ENCODE assay signal across 7 cellular contexts in genomic region chr3:111668912-111669488, GRCh38. TPM values are rescaled to one million over a fixed set of nuclear protein-coding genes. Genes with fewer than 3 reads are reported as not detected.
A peak's percentile ranks its signal among the peaks of the same experiment; 100 is the strongest.
DNase-seq lines count a peak whose midpoint lies in the region; TF ChIP-seq lines count a peak whose summit lies in the region.

No MANE protein-coding gene starts in this region.

- no peak overlapping the region for H2BK5ac ChIP-seq in H9 (ENCODE audit: insufficient read length, low read length)

- no peak overlapping the region for H3K18ac ChIP-seq in H9 (ENCODE audit: insufficient read length, low read depth, low read length)

- no peak overlapping the region for H2BK120ac ChIP-seq in H9 (ENCODE audit: low read depth, low read length, poor library complexity, severe bottlenecking)

- peak; percentile 77 for DNase-seq in G401 (ENCODE audit: low spot score)
- no peak for DNase-seq in H9
- peak; percentile 68 for DNase-seq in NAMALWA (ENCODE audit: low spot score)
- peak in 1 of 2 experiments; percentile 38 for DNase-seq in SJSA1 (ENCODE audit: low read depth in 1 of 2, low spot score in 2 of 2)
- DNase-seq in endodermal cell, result no peak
- DNase-seq in middle frontal gyrus (ENCODE audit: extremely low spot score, low spot score), result peak; percentile 27
- no peak for DNase-seq in UCSD-AML1 (lab: John Stamatoyannopoulos, UW; ENCODE audit: unreplicated experiment)

- H2BK12ac ChIP-seq in H9 (ENCODE audit: insufficient read length, low read depth, low read length), result no peak overlapping the region

- in situ Hi-C loops in G401 (cut with HindIII; ENCODE audit: low sequenced_read_pairs), result no loop called here

- H3K27ac ChIP-seq in H9 (ENCODE audit: insufficient read length, low read depth, low read length) (no peak overlapping the region), SJSA1 (peak overlapping the region; percentile 74), endodermal cell (ENCODE audit: low read depth, low read length) (no peak overlapping the region)

- no peak overlapping the region for H4K5ac ChIP-seq in H9 (ENCODE audit: insufficient read length, low read depth, low read length)

- H3K56ac ChIP-seq in H9 (ENCODE audit: insufficient read length, low read depth, low read length), result no peak overlapping the region

- H3K27ac Mint-ChIP-seq in H9 (no peak overlapping the region), endodermal cell (no peak overlapping the region)

- no peak overlapping the region for H2AK5ac ChIP-seq in H9 (ENCODE audit: insufficient read length, low read length)

- no peaks in the 10 kb centered on the region for H3K9me3 ChIP-seq in H9 (ENCODE audit: control insufficient read depth, low read depth, low read length)
- 0 out of 2 replicates have a peak, but pooled peaks cover 3% of the 10 kb centered on the region for H3K9me3 ChIP-seq in SJSA1 (replicated peaks)
- peaks cover 7% of the 10 kb centered on the region for H3K9me3 ChIP-seq in endodermal cell (ENCODE audit: control insufficient read depth, low read length)

- H3K9ac ChIP-seq in H9 (ENCODE audit: extremely low read depth, insufficient read length, low read length), result no peak overlapping the region
- H3K9ac ChIP-seq in endodermal cell (ENCODE audit: extremely low read depth, low read length, poor library complexity, severe bottlenecking), result no peak overlapping the region

- H2BK20ac ChIP-seq in H9 (ENCODE audit: low read depth, low read length, poor library complexity, severe bottlenecking), result no peak overlapping the region

- no peak overlapping the region for H3K4me3 ChIP-seq in SJSA1
- no peak overlapping the region for H3K4me3 ChIP-seq in endodermal cell (ENCODE audit: low read length)

- H3K4me3 Mint-ChIP-seq in H9 (no peak overlapping the region), endodermal cell (no peak overlapping the region)

- H3K36me3 ChIP-seq in SJSA1 (no peaks in the 10 kb centered on the region), endodermal cell (ENCODE audit: control insufficient read depth, insufficient read depth, low read length) (no peaks in the 10 kb centered on the region)

- H3K9me3 Mint-ChIP-seq in H9 (peaks cover 4% of the 10 kb centered on the region in 2 experiments; a peak in 3 of 5 replicates), endodermal cell (peaks cover 4% of the 10 kb centered on the region)

- H3K23ac ChIP-seq in H9 (ENCODE audit: insufficient read length, low read depth, low read length), result no peak overlapping the region

- H3K14ac ChIP-seq in H9 (ENCODE audit: insufficient read depth, low read length), result no peak overlapping the region

- no peaks in the 10 kb centered on the region for H3K79me1 ChIP-seq in H9 (ENCODE audit: insufficient read depth, low read depth, low read length, poor library complexity, severe bottlenecking)

- H3K36me3 Mint-ChIP-seq in H9 (ENCODE audit: insufficient read depth in 1 of 3, low read depth in 3 of 3), result peaks cover 0 to under 1% (median 0%) of the 10 kb centered on the region in 3 experiments; a peak in 1 of 7 replicates
- no peaks in the 10 kb centered on the region for H3K36me3 Mint-ChIP-seq in endodermal cell (ENCODE audit: low read depth)

- no peak overlapping the region for H3K4me2 ChIP-seq in H9 (ENCODE audit: insufficient read depth, insufficient read length, low read length)

- WGBS in H9 (ENCODE audit: extremely low coverage, insufficient read length, low lambda C conversion rate), result no CpG with 5 or more reads among the region's 5 CpGs
- 63 to 69% methylated on average over 3 of the region's 5 CpGs for WGBS in endodermal cell (ENCODE audit: insufficient coverage in 1 of 2, insufficient read length in 1 of 2), 2 experiments

- no peak overlapping the region for H4K91ac ChIP-seq in H9 (ENCODE audit: insufficient read length, low read depth, low read length)

- H3K4ac ChIP-seq in H9 (ENCODE audit: low read depth, low read length), result no peak overlapping the region

- H3K4me1 Mint-ChIP-seq in H9 (peaks cover 5 to 14% of the 10 kb centered on the region in 2 experiments), endodermal cell (peaks cover 5% of the 10 kb centered on the region)

- H2BK15ac ChIP-seq in H9 (ENCODE audit: low read depth, low read length), result no peak overlapping the region

- H3K4me1 ChIP-seq in H9 (ENCODE audit: insufficient read depth, low read length) (no peaks in the 10 kb centered on the region), SJSA1 (replicated peaks) (peaks cover 54% of the 10 kb centered on the region), endodermal cell (ENCODE audit: control insufficient read depth, insufficient read depth, low read length) (no peaks in the 10 kb centered on the region)

- H3K27me3 Mint-ChIP-seq in H9 (ENCODE audit: low read depth) (peaks cover 15% of the 10 kb centered on the region), endodermal cell (ENCODE audit: insufficient read depth) (peaks cover 14% of the 10 kb centered on the region)

- H4K20me1 ChIP-seq in H9 (ENCODE audit: control insufficient read depth, insufficient read depth, insufficient read length), result no peaks in the 10 kb centered on the region

- TF ChIP-seq CTCF in H9 (conservative IDR thresholded peaks at IDR 0.05) (peak; percentile 81), endodermal cell (conservative IDR thresholded peaks at IDR 0.05) (peak; percentile 85)

- no peak overlapping the region for H4K8ac ChIP-seq in H9 (replicated peaks; ENCODE audit: insufficient read length, low read depth, low read length)

- no peaks in the 10 kb centered on the region for H3K79me2 ChIP-seq in H9 (ENCODE audit: insufficient read depth, low read length)

- peaks cover under 1% of the 10 kb centered on the region for H3K23me2 ChIP-seq in H9 (ENCODE audit: insufficient read length, low read depth, low read length, poor library complexity, severe bottlenecking)

- no peak overlapping the region for H3T11ph ChIP-seq in H9 (ENCODE audit: low read length)

- no peak overlapping the region for H2AFZ ChIP-seq in H9 (ENCODE audit: low read length)

- H3K27me3 ChIP-seq in H9 (ENCODE audit: insufficient read depth, low read length) (no peaks in the 10 kb centered on the region), SJSA1 (replicated peaks) (no peaks in the 10 kb centered on the region), endodermal cell (ENCODE audit: control insufficient read depth, insufficient read depth, low read length, poor library complexity, severe bottlenecking) (peaks cover 13% of the 10 kb centered on the region)

RNA-seq across cellular contexts. Expression of gene PLCXD2, which starts 5.5 kb away (rescaled TPM):
- not detected in 2 replicates for total RNA-seq in G401 (2014; rRNA removed; shearing (Covaris generic))
- total RNA-seq in H9 (2021) (1.5 and 1.7 TPM in 2 replicates), endodermal cell (10 to 100 TPM in 1 of 2 donors, 1 to 10 TPM in 1; 7.3 to 12.1 TPM)
- total RNA-seq in SJSA1 (2014; rRNA removed; shearing (Covaris generic)), result 0.32 TPM in 1 of 2 replicates, not detected in the other
- 7.0 TPM for polyA plus RNA-seq in endodermal cell (2013, experiment 1 of 2)
- polyA plus RNA-seq in endodermal cell (2013, experiment 2 of 2), result 5.9 TPM

Comparison
In these comparisons a context has a peak if more than half of its experiments do, and no peak if none do; other contexts are left out.
1. DNase-seq: peak in G401 (single experiment), NAMALWA (single experiment) and middle frontal gyrus (single experiment); none in H9 (single experiment), endodermal cell (single experiment) and UCSD-AML1 (single experiment).